In the genomic region with DNA sequence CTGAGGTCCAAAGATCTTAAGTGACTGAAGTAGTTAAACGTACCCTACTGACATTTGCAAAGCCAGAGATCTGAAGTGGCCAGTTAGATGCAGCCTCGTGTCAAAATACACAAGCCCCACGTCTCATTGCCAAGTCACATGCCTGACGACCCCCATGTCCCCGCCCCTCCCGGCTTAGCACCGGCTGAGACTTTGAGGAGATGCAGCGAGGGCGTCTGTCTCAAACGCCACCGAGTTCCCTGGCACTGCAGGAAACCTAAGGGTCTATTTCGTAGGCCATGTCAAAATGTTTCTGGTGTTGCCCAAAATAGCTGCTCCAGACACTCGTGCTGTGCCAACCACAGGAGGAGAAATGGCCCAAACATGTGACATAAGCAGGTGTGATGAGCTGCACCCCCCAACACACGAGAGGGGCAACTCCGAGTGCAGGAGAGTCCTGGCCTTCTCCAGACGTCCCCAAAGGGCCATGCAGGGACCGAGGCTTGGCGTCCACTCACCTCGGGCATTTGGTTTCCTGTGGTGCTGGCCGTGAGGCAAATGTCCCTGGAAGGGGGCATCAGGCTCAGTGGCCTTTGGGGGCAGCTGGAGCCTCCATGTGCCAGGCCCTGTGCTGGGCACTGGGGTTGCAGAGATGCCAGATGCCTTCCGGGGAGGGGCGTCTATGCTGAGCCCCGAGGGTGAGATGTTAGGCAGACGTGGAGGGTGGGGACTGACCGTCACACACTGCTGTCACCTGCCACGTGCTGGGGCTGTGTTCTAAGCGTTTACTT, we compare ENCODE assay signal across 29 cellular contexts.
"Had no signal": no experiment of that assay in that cellular context is flagged by ENCODE, and none has a peak within 500 bp of the region (broad histone marks: within the 10 kb centered on the region; RNA-seq: fewer than 3 reads in every experiment).

No MANE protein-coding gene starts in this region.

- DNase-seq: activated CD4-positive, alpha-beta T cell treated with anti-CD3 and anti-CD28 coated beads, Interleukin-2, amount 50 U/mL, for 1 hour; activated CD8-positive, alpha-beta T cell treated with anti-CD3 and anti-CD28 coated beads for 36 hours; activated naive CD4-positive, alpha-beta T cell; activated T-cell treated with anti-CD3 and anti-CD28 coated beads for 4 hours; activated T-cell treated with anti-CD3 and anti-CD28 coated beads, Interleukin-2, amount 50 U/mL, for 72 hours; central memory CD4-positive, alpha-beta T cell; effector CD8-positive, alpha-beta T cell; erythroblast; gastrocnemius medialis; glutamatergic neuron; mesendoderm; retina; small intestine; stimulated activated CD4-positive, alpha-beta T cell treated with anti-CD3 and anti-CD28 coated beads, Interleukin-1b, Interleukin-23, amount 100 ng/mL, for 48 hours; stimulated activated CD4-positive, alpha-beta T cell treated with anti-CD3 and anti-CD28 coated beads, Interleukin-4, amount 100 ng/mL, for 4 hours; stimulated activated CD8-positive, alpha-beta memory T cell treated with anti-CD3 and anti-CD28 coated beads, Interleukin-4, amount 100 ng/mL, for 48 hours; stimulated activated naive B cell treated with anti-CD40 and anti-IgM and Interleukin-4, amounts not matched to agents 10 μg/mL and 1 μg/mL and 100 μg/mL, for 72 hours; stomach; T-helper 2 cell; tibial artery had no signal

- ATAC-seq: activated CD8-positive, alpha-beta T cell treated with anti-CD3 and anti-CD28 coated beads for 36 hours; activated T-cell treated with anti-CD3 and anti-CD28 coated beads, Interleukin-2, amount 50 U/mL, for 72 hours; gastrocnemius medialis; stimulated activated naive B cell treated with anti-CD40 and anti-IgM and Interleukin-4, amounts not matched to agents 10 μg/mL and 1 μg/mL and 100 μg/mL, for 72 hours had no signal

- H3K36me3 ChIP-seq: ascending aorta, gastrocnemius medialis, ovary, prostate gland, sigmoid colon, SJSA1, stomach, tibial artery had no signal

- H3K4me3 ChIP-seq: ascending aorta, gastrocnemius medialis, lung, ovary, prostate gland, sigmoid colon, SJSA1, stomach, tibial artery had no signal

- H3K9me3 Mint-ChIP-seq: activated T-cell treated with anti-CD3 and anti-CD28 coated beads, Interleukin-2, amount 50 U/mL, for 72 hours; nephron; stimulated activated naive B cell treated with anti-CD40 and anti-IgM and Interleukin-4, amounts not matched to agents 10 μg/mL and 1 μg/mL and 100 μg/mL, for 72 hours had no signal

- H3K27ac Mint-ChIP-seq: activated CD8-positive, alpha-beta T cell treated with anti-CD3 and anti-CD28 coated beads for 36 hours; activated naive CD8-positive, alpha-beta T cell; activated T-cell treated with anti-CD3 and anti-CD28 coated beads, Interleukin-2, amount 50 U/mL, for 72 hours; brain; nephron; stimulated activated naive B cell treated with anti-CD40 and anti-IgM and Interleukin-4, amounts not matched to agents 10 μg/mL and 1 μg/mL and 100 μg/mL, for 72 hours had no signal

- H3K36me3 Mint-ChIP-seq: activated naive CD8-positive, alpha-beta T cell; brain had no signal

- H3K27me3 ChIP-seq: ascending aorta, gastrocnemius medialis, ovary, SJSA1 had no signal

- H3K4me1 Mint-ChIP-seq: stimulated activated naive B cell treated with anti-CD40 and anti-IgM and Interleukin-4, amounts not matched to agents 10 μg/mL and 1 μg/mL and 100 μg/mL, for 72 hours had no signal

- H3K4me1 ChIP-seq: ascending aorta, gastrocnemius medialis, prostate gland, SJSA1, tibial artery had no signal

- H3K9me3 ChIP-seq: ascending aorta, gastrocnemius medialis, ovary, prostate gland, sigmoid colon, SJSA1, stomach, tibial artery had no signal

- H3K4me3 Mint-ChIP-seq: activated CD8-positive, alpha-beta T cell treated with anti-CD3 and anti-CD28 coated beads for 36 hours; activated naive CD8-positive, alpha-beta T cell; activated T-cell treated with anti-CD3 and anti-CD28 coated beads, Interleukin-2, amount 50 U/mL, for 72 hours; brain; nephron; stimulated activated naive B cell treated with anti-CD40 and anti-IgM and Interleukin-4, amounts not matched to agents 10 μg/mL and 1 μg/mL and 100 μg/mL, for 72 hours had no signal

- H3K27ac ChIP-seq: ascending aorta, gastrocnemius medialis, ovary, prostate gland, sigmoid colon, SJSA1, stomach, tibial artery had no signal
